Comparison of ENCODE assay signal across 15 cellular contexts in the genomic region with DNA sequence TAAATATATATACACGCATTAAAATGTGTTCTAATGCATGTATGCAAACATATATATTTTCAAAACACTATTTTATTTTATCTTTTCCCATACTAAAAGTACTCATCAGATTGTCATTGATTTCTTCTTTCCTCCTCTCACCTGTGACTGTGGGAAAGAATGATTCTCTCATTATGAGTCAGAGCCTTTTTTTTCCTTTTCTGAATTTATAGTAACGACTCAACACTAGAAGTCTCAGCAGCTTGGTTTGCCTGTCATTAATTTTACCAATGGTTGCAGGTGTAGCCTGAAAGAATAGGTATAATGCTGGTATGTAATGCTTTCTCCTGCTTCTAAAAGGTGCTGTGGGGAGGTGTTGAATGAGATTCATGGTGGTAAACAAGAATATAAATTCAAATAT.
A peak's percentile ranks its signal among the peaks of the same experiment; 100 is the strongest.
DNase-seq lines count a peak whose midpoint lies in the region; ATAC-seq and TF ChIP-seq lines count a peak whose summit lies in the region.
"Had no signal": no experiment of that assay in that cellular context is flagged by ENCODE, and none has a peak within 500 bp of the region (broad histone marks: within the 10 kb centered on the region; RNA-seq: fewer than 3 reads in every experiment).

No MANE protein-coding gene starts in this region.

- intact Hi-C loops in left colon (cut with DNase I, micrococcal nuclease) (no loop called here), adrenal gland (cut with DNase I) (no loop called here)

- H3K27ac Mint-ChIP-seq in immature natural killer cell = peak overlapping the region in 5 of 6 donors; percentile 4 to 48 (median 43)
- H3K27ac Mint-ChIP-seq: activated CD4-positive, alpha-beta T cell treated with anti-CD3 and anti-CD28 coated beads, Interleukin-2, amount 10 ng/mL, durations not matched to agents 24 days and 14 days had no signal

- no peak overlapping the region for H3K4me3 Mint-ChIP-seq in immature natural killer cell
- H3K4me3 Mint-ChIP-seq: activated CD4-positive, alpha-beta T cell treated with anti-CD3 and anti-CD28 coated beads, Interleukin-2, amount 10 ng/mL, durations not matched to agents 24 days and 14 days; CD8-positive, alpha-beta memory T cell had no signal

- H3K4me3 ChIP-seq in adrenal gland = no peak overlapping the region
- H3K4me3 ChIP-seq: spleen had no signal

- peaks cover 46 to 76% of the 10 kb centered on the region in 2 donors for H3K4me1 Mint-ChIP-seq in immature natural killer cell

- peak overlapping the region in 1 of 5 donors; percentile 50 for H3K27ac ChIP-seq in adrenal gland
- H3K27ac ChIP-seq: 22Rv1, spleen had no signal

- whole genome bisulfite sequencing in adrenal gland, 4 donors = 20 to 71% (median 40%) methylated on average over 2 of the region's 2 CpGs

- H3K9me3 Mint-ChIP-seq in immature natural killer cell = no peaks in the 10 kb centered on the region
- H3K9me3 Mint-ChIP-seq: CD8-positive, alpha-beta memory T cell had no signal

- H3K9me3 ChIP-seq in adrenal gland (replicated peaks in 1 of 3) = no peaks in the 10 kb centered on the region
- H3K9me3 ChIP-seq: spleen had no signal

- TF ChIP-seq CTCF in adrenal gland (IDR thresholded peaks at IDR 0.05) = no peak

- ATAC-seq in GM21526 (IDR thresholded peaks at IDR 0.05; ENCODE audit: low FRiP score, unreplicated experiment) = peak; percentile 59
- ATAC-seq in left colon = no peak

- H3K4me1 ChIP-seq in adrenal gland (replicated peaks in 1 of 2) = peaks cover 0 to 10% of the 10 kb centered on the region in 2 donors

- peaks cover 0 to 3% (median 2%) of the 10 kb centered on the region in 3 donors for H3K27me3 Mint-ChIP-seq in immature natural killer cell (ENCODE audit: low read depth in 3 of 3)
- H3K27me3 Mint-ChIP-seq: activated CD4-positive, alpha-beta T cell treated with anti-CD3 and anti-CD28 coated beads, Interleukin-2, amount 10 ng/mL, durations not matched to agents 24 days and 14 days; CD8-positive, alpha-beta memory T cell had no signal

- H3K27me3 ChIP-seq in adrenal gland = no peaks in the 10 kb centered on the region
- H3K27me3 ChIP-seq: spleen had no signal

- TF ChIP-seq POLR2A in adrenal gland (IDR thresholded peaks at IDR 0.05) = no peak

- no peaks in the 10 kb centered on the region for H3K36me3 ChIP-seq in adrenal gland (replicated peaks in 1 of 2)

- DNase-seq in DMS53 (lab: John Stamatoyannopoulos, UW) (peak; percentile 3), DMS53 treated with DMSO at 0.1 percent for 48 hours (lab: John Stamatoyannopoulos, UW; ENCODE audit: unreplicated experiment) (no peak), HT1080 (ENCODE audit: low read depth) (peak; percentile 64), immature natural killer cell (no peak), left colon (no peak), adrenal gland (no peak), SIG-M5 (lab: John Stamatoyannopoulos, UW) (no peak)
- DNase-seq: activated CD4-positive, alpha-beta T cell treated with anti-CD3 and anti-CD28 coated beads, Interleukin-2, amount 10 ng/mL, durations not matched to agents 24 days and 14 days; CD8-positive, alpha-beta memory T cell; central memory CD4-positive, alpha-beta T cell; Karpas-422; NCI-H2081 treated with DMSO at 0.1 percent for 48 hours; spleen had no signal

- H3K36me3 Mint-ChIP-seq in immature natural killer cell = peaks cover 0 to 8% (median 4%) of the 10 kb centered on the region in 3 donors

Comparison
In these comparisons a context has a peak if more than half of its experiments do, and no peak if none do; other contexts are left out.
1. DNase-seq: peak in DMS53 (single experiment) and HT1080 (single experiment); none in DMS53 treated with DMSO at 0.1 percent for 48 hours (single experiment), immature natural killer cell (0 of 3), left colon (0 of 2), adrenal gland (0 of 7) and SIG-M5 (single experiment).